In the genomic region with DNA sequence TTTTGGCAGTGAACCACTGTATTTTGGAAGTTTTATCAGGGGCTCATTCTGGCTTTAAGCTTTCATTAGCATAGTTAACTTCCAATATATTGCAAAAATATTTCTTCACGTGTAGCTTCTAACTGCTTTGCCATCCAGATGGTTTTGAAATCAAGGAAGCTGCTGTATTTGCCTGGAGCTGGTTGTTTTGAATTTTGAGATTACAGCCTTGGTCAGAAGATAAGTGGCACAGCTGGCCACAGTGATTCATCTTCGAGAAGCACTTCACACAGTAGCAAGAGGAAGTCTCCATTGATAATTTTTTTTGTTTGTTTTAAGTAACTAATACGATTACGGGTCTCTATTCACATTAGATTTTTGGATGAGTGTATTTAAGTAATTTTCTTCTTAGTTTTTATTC, we compare ENCODE assay signal across 11 cellular contexts.
DNase-seq lines count a peak whose midpoint lies in the region; ATAC-seq and TF ChIP-seq lines count a peak whose summit lies in the region.
"Had no signal": no experiment of that assay in that cellular context is flagged by ENCODE, and none has a peak within 500 bp of the region (broad histone marks: within the 10 kb centered on the region; RNA-seq: fewer than 3 reads in every experiment).

No MANE protein-coding gene starts in this region.

- no peak for TF ChIP-seq CTCF in choroid plexus epithelial cell (conservative IDR thresholded peaks at IDR 0.05; ENCODE audit: low read depth, low read length)

- DNase-seq in DMS53 (lab: John Stamatoyannopoulos, UW) (peak; percentile 15), DMS53 treated with DMSO at 0.1 percent for 48 hours (lab: John Stamatoyannopoulos, UW; ENCODE audit: unreplicated experiment) (no peak), NOMO-1 treated with dmso at 0.1 percent for 144 hours (lab: John Stamatoyannopoulos, UW; ENCODE audit: unreplicated experiment) (peak; percentile 39), choroid plexus epithelial cell (ENCODE audit: low read depth) (peak; percentile 83), skeletal muscle cell (ENCODE audit: low read depth) (peak; percentile 28), NCI-H510A (lab: John Stamatoyannopoulos, UW) (no peak)
- DNase-seq in activated CD8-positive, alpha-beta memory T cell treated with anti-CD3 and anti-CD28 coated beads, Interleukin-2, amount 50 U/mL, for 4 hours: no peak
- DNase-seq: 8988T, activated T-cell treated with anti-CD3 and anti-CD28 coated beads for 4 hours had no signal

- no peak overlapping the region for H3K4me3 ChIP-seq in choroid plexus epithelial cell (ENCODE audit: low read depth, low read length)
- no peak overlapping the region for H3K4me3 ChIP-seq in skeletal muscle cell (ENCODE audit: low read depth, low read length)
- H3K4me3 ChIP-seq: cardiac muscle cell had no signal

- ATAC-seq in GM21367 (IDR thresholded peaks at IDR 0.05; ENCODE audit: unreplicated experiment): no peak

Comparison
In these comparisons a context has a peak if more than half of its experiments do, and no peak if none do; other contexts are left out.
1. DNase-seq: peak in DMS53 (single experiment), NOMO-1 treated with dmso at 0.1 percent for 144 hours (single experiment), choroid plexus epithelial cell (single experiment) and skeletal muscle cell (single experiment); none in DMS53 treated with DMSO at 0.1 percent for 48 hours (single experiment), activated CD8-positive, alpha-beta memory T cell treated with anti-CD3 and anti-CD28 coated beads, Interleukin-2, amount 50 U/mL, for 4 hours (single experiment) and NCI-H510A (single experiment).